14 cellular contexts compared by ENCODE assay signal in genomic region chr7:158943234-158943633, GRCh38.
A peak's percentile ranks its signal among the peaks of the same experiment; 100 is the strongest.
DNase-seq lines count a peak whose midpoint lies in the region; ATAC-seq and TF ChIP-seq lines count a peak whose summit lies in the region.
"Had no signal": no experiment of that assay in that cellular context is flagged by ENCODE, and none has a peak within 500 bp of the region (broad histone marks: within the 10 kb centered on the region; RNA-seq: fewer than 3 reads in every experiment).

No MANE protein-coding gene starts in this region.

- no peak overlapping the region for H2AFZ ChIP-seq in osteoblast (ENCODE audit: low read length)
- H2AFZ ChIP-seq: GM23338 had no signal

- ATAC-seq in WTC11 = no peak
- ATAC-seq: GM23338 had no signal

- H3K27me3 ChIP-seq in osteoblast (ENCODE audit: insufficient read depth, low read length) = no peaks in the 10 kb centered on the region
- H3K27me3 ChIP-seq: BLaER1 had no signal

- H3K36me3 Mint-ChIP-seq in Calu3 (ENCODE audit: insufficient read depth, unreplicated experiment) (peaks cover 4% of the 10 kb centered on the region), WTC11 (peaks cover 68% of the 10 kb centered on the region), glutamatergic neuron (ENCODE audit: unreplicated experiment) (peaks cover 15% of the 10 kb centered on the region)
- peaks cover 25% of the 10 kb centered on the region for H3K36me3 Mint-ChIP-seq in activated CD4-positive, alpha-beta memory T cell treated with anti-CD3 and anti-CD28 coated beads for 36 hours

- no peak overlapping the region for H3K4me3 ChIP-seq in osteoblast (ENCODE audit: insufficient read depth, low read length)
- H3K4me3 ChIP-seq: BLaER1, GM23338 had no signal

- H3K79me2 ChIP-seq in osteoblast (ENCODE audit: insufficient read depth, low read length) = no peaks in the 10 kb centered on the region

- intact Hi-C loops in Calu3 (cut with micrococcal nuclease; ENCODE audit: unreplicated experiment) = no loop called here
- intact Hi-C loops in activated CD4-positive, alpha-beta memory T cell treated with anti-CD3 and anti-CD28 coated beads for 36 hours (cut with micrococcal nuclease) = no loop called here

- H3K4me1 ChIP-seq in osteoblast (ENCODE audit: insufficient read depth, low read length) = no peaks in the 10 kb centered on the region
- H3K4me1 ChIP-seq: BLaER1, Caco-2 had no signal

- peaks cover 16% of the 10 kb centered on the region for H3K36me3 ChIP-seq in osteoblast (ENCODE audit: insufficient read depth, low read length)

- no peak overlapping the region for H3K4me2 ChIP-seq in osteoblast (ENCODE audit: insufficient read depth, low read length)
- H3K4me2 ChIP-seq: BLaER1, GM23338 had no signal

- H3K4me3 Mint-ChIP-seq in Calu3 (ENCODE audit: low read depth, unreplicated experiment) = no peak overlapping the region
- H3K4me3 Mint-ChIP-seq in WTC11 = no peak overlapping the region
- H3K4me3 Mint-ChIP-seq in glutamatergic neuron (ENCODE audit: unreplicated experiment) = no peak overlapping the region
- no peak overlapping the region for H3K4me3 Mint-ChIP-seq in activated CD4-positive, alpha-beta memory T cell treated with anti-CD3 and anti-CD28 coated beads for 36 hours
- H3K4me3 Mint-ChIP-seq: CD8-positive, alpha-beta memory T cell; GM23338 had no signal

- DNase-seq in Calu3 = no peak
- DNase-seq in WTC11 (ENCODE audit: low spot score) = no peak
- no peak for DNase-seq in glutamatergic neuron
- DNase-seq in osteoblast (ENCODE audit: insufficient read length, low spot score, missing footprints) = peak; percentile 46
- no peak for DNase-seq in NCI-H146 treated with DMSO at 0.1 percent for 48 hours (lab: John Stamatoyannopoulos, UW; ENCODE audit: unreplicated experiment)
- DNase-seq in activated CD4-positive, alpha-beta memory T cell treated with anti-CD3 and anti-CD28 coated beads for 36 hours = no peak
- DNase-seq in T-helper 1 cell = no peak
- DNase-seq: 8988T; AML-193; Caco-2; CD8-positive, alpha-beta memory T cell; H7 had no signal

- POLR2A ChIA-PET in WTC11 (lab: Charles Lee) = no interaction called here
- POLR2A ChIA-PET in activated CD4-positive, alpha-beta memory T cell treated with anti-CD3 and anti-CD28 coated beads for 36 hours (lab: Charles Lee) = no interaction called here

- no peak overlapping the region for H3K27ac ChIP-seq in osteoblast (ENCODE audit: low read depth, low read length)
- H3K27ac ChIP-seq: BLaER1 had no signal

- peaks cover 3% of the 10 kb centered on the region for H3K9me3 Mint-ChIP-seq in Calu3 (ENCODE audit: low read depth, unreplicated experiment)
- H3K9me3 Mint-ChIP-seq in WTC11 = peaks cover 24% of the 10 kb centered on the region
- H3K9me3 Mint-ChIP-seq in glutamatergic neuron (ENCODE audit: unreplicated experiment) = peaks cover 1% of the 10 kb centered on the region
- peaks cover 1% of the 10 kb centered on the region for H3K9me3 Mint-ChIP-seq in activated CD4-positive, alpha-beta memory T cell treated with anti-CD3 and anti-CD28 coated beads for 36 hours

- H3K9me3 ChIP-seq in osteoblast (ENCODE audit: low read depth, low read length) = no peaks in the 10 kb centered on the region
- H3K9me3 ChIP-seq: Caco-2 had no signal

- TF ChIP-seq CTCF in Calu3 (IDR thresholded peaks at IDR 0.05; ENCODE audit: unreplicated experiment) (no peak), WTC11 (IDR thresholded peaks at IDR 0.05) (no peak), glutamatergic neuron (IDR thresholded peaks at IDR 0.05; ENCODE audit: partially characterized antibody, unreplicated experiment) (no peak), osteoblast (IDR thresholded peaks at IDR 0.05; ENCODE audit: extremely low read depth, low read depth, low read length) (no peak)

- no TSS peak for BruUV-seq in Calu3 (replicated peaks; lab: Mats Ljungman, UMichigan)

- CTCF ChIA-PET in Calu3 (lab: Charles Lee) = no interaction called here
- CTCF ChIA-PET in WTC11 (lab: Charles Lee) = no interaction called here
- CTCF ChIA-PET in activated CD4-positive, alpha-beta memory T cell treated with anti-CD3 and anti-CD28 coated beads for 36 hours (lab: Charles Lee) = no interaction called here

- H3K27me3 Mint-ChIP-seq in Calu3 (ENCODE audit: unreplicated experiment) (no peaks in the 10 kb centered on the region), WTC11 (ENCODE audit: low read depth) (no peaks in the 10 kb centered on the region), glutamatergic neuron (ENCODE audit: unreplicated experiment) (no peaks in the 10 kb centered on the region)
- no peaks in the 10 kb centered on the region for H3K27me3 Mint-ChIP-seq in activated CD4-positive, alpha-beta memory T cell treated with anti-CD3 and anti-CD28 coated beads for 36 hours
- H3K27me3 Mint-ChIP-seq: CD8-positive, alpha-beta memory T cell had no signal

- no peaks in the 10 kb centered on the region for H4K20me1 ChIP-seq in osteoblast (ENCODE audit: insufficient read depth, low read length)
- H4K20me1 ChIP-seq: BLaER1 had no signal

- H3K4me1 Mint-ChIP-seq in Calu3 (ENCODE audit: low read depth, unreplicated experiment) (no peaks in the 10 kb centered on the region), WTC11 (no peaks in the 10 kb centered on the region), glutamatergic neuron (ENCODE audit: low read depth, unreplicated experiment) (no peaks in the 10 kb centered on the region)
- no peaks in the 10 kb centered on the region for H3K4me1 Mint-ChIP-seq in activated CD4-positive, alpha-beta memory T cell treated with anti-CD3 and anti-CD28 coated beads for 36 hours (ENCODE audit: low read depth)
- H3K4me1 Mint-ChIP-seq: CD8-positive, alpha-beta memory T cell; GM23338 had no signal

- H3K27ac Mint-ChIP-seq in Calu3 (ENCODE audit: unreplicated experiment) (peak overlapping the region; percentile 21), WTC11 (peak overlapping the region; percentile 37; the same call in 1 of the 2 replicates), glutamatergic neuron (ENCODE audit: unreplicated experiment) (peak overlapping the region; percentile 30)
- no peak overlapping the region for H3K27ac Mint-ChIP-seq in activated CD4-positive, alpha-beta memory T cell treated with anti-CD3 and anti-CD28 coated beads for 36 hours
- H3K27ac Mint-ChIP-seq: CD8-positive, alpha-beta memory T cell; GM23338 had no signal

TF ChIP-seq in WTC11, 78 proteins besides CTCF, POLR2A, EP300 and RAD21 (continues in another document):
- no peak for TF ChIP-seq JAZF1 (CRISPR knock-in tag; IDR thresholded peaks at IDR 0.05)
- no peak for TF ChIP-seq NFYB (CRISPR knock-in tag; conservative IDR thresholded peaks at IDR 0.05; ENCODE audit: low read depth)
- TF ChIP-seq ATF1 (CRISPR knock-in tag; IDR thresholded peaks at IDR 0.05) = no peak
- TF ChIP-seq, protein P1, sequence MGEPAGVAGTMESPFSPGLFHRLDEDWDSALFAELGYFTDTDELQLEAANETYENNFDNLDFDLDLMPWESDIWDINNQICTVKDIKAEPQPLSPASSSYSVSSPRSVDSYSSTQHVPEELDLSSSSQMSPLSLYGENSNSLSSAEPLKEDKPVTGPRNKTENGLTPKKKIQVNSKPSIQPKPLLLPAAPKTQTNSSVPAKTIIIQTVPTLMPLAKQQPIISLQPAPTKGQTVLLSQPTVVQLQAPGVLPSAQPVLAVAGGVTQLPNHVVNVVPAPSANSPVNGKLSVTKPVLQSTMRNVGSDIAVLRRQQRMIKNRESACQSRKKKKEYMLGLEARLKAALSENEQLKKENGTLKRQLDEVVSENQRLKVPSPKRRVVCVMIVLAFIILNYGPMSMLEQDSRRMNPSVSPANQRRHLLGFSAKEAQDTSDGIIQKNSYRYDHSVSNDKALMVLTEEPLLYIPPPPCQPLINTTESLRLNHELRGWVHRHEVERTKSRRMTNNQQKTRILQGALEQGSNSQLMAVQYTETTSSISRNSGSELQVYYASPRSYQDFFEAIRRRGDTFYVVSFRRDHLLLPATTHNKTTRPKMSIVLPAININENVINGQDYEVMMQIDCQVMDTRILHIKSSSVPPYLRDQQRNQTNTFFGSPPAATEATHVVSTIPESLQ (CRISPR knock-in tag; IDR thresholded peaks at IDR 0.05) = no peak
- TF ChIP-seq GABPB1 (CRISPR knock-in tag; IDR thresholded peaks at IDR 0.05) = no peak
- TF ChIP-seq FOXP4 (CRISPR knock-in tag; IDR thresholded peaks at IDR 0.05) = no peak
- no peak for TF ChIP-seq MYBL2 (CRISPR knock-in tag; IDR thresholded peaks at IDR 0.05)
- TF ChIP-seq ZSCAN18 (CRISPR knock-in tag; IDR thresholded peaks at IDR 0.05) = no peak
- TF ChIP-seq, protein P2, sequence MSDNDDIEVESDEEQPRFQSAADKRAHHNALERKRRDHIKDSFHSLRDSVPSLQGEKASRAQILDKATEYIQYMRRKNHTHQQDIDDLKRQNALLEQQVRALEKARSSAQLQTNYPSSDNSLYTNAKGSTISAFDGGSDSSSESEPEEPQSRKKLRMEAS (CRISPR knock-in tag; IDR thresholded peaks at IDR 0.05) = no peak
